ENCODE assay signal across 8 cellular contexts in genomic region chr1:183471748-183472487, GRCh38. TPM values are rescaled to one million over a fixed set of nuclear protein-coding genes. Genes with fewer than 3 reads are reported as not detected.
DNase-seq lines count a peak whose midpoint lies in the region; ATAC-seq and TF ChIP-seq lines count a peak whose summit lies in the region.

No MANE protein-coding gene starts in this region.

- 0 to 1% methylated on average over 40 to 42 of the region's 42 CpGs for WGBS in esophagus, 2 donors

- H3K27ac ChIP-seq in PC-9, result peak overlapping the region; percentile 94
- H3K27ac ChIP-seq in esophagus (ENCODE audit: low read depth in 2 of 2, low read length in 1 of 2), result peak overlapping the region; percentile 97 to 100

- no peaks in the 10 kb centered on the region for H3K9me2 ChIP-seq in PC-9 (ENCODE audit: insufficient read depth)

- H3K4me3 ChIP-seq in PC-9 (peak overlapping the region; percentile 82), esophagus (ENCODE audit: low read depth in 1 of 2, low read length in 2 of 2) (peak overlapping the region; percentile 76 to 99), mucosa of stomach (ENCODE audit: low read length) (peak overlapping the region; percentile 92)

- peak overlapping the region; percentile 84 for H2AFZ ChIP-seq in PC-9

- in situ Hi-C loops in KBM-7 (cut with MboI; ENCODE audit: low pct_unique_long_range_greater_than_20kb, low sequenced_read_pairs), result no loop called here

- no peak; the same call in 1 of the 2 replicates for TF ChIP-seq CTCF in PC-9 (conservative IDR thresholded peaks at IDR 0.05)

- H3K9ac ChIP-seq in mucosa of stomach (ENCODE audit: low read length), result peak overlapping the region; percentile 90

- POLR2A ChIA-PET in PC-9 (lab: Charles Lee; ENCODE audit: unreplicated experiment), result no interaction called here

- DNase-seq in DMS153 (lab: John Stamatoyannopoulos, UW), result peak; percentile 96
- DNase-seq in KBM-7, result peak; percentile 99
- peak; percentile 84 to 92 for DNase-seq in PC-9
- peak; percentile 97 for DNase-seq in activated T-cell treated with anti-CD3 and anti-CD28 coated beads, Interleukin-2, amount 50 U/mL, for 4 hours
- DNase-seq in stimulated activated CD8-positive, alpha-beta memory T cell treated with anti-CD3 and anti-CD28 coated beads, Interleukin-4, amount 100 ng/mL, for 48 hours, result peak; percentile 96

- intact Hi-C loops in PC-9 (cut with micrococcal nuclease; ENCODE audit: unreplicated experiment), result loop anchor here (1.0 to 5.0 kb wide), 12 partner anchors 18 to 505 kb away; partner anchors contain the start of genes ARPC5 and LAMC1

- H3K4me1 Mint-ChIP-seq in activated T-cell treated with anti-CD3 and anti-CD28 coated beads, Interleukin-2, amount 50 U/mL, for 4 hours (ENCODE audit: low read depth), result peaks cover 35% of the 10 kb centered on the region

- no TSS peak for BruUV-seq in PC-9 (replicated peaks; lab: Mats Ljungman, UMichigan)

- H3K4me1 ChIP-seq in PC-9 (replicated peaks; ENCODE audit: insufficient read depth) (peaks cover 59% of the 10 kb centered on the region), esophagus (ENCODE audit: control insufficient read depth in 2 of 2, insufficient read depth in 2 of 2, low read length in 1 of 2) (peaks cover 0 to 3% of the 10 kb centered on the region in 2 donors), mucosa of stomach (ENCODE audit: control insufficient read depth, insufficient read depth, low read length) (peaks cover 8% of the 10 kb centered on the region)

- no peaks in the 10 kb centered on the region for H3K9me3 ChIP-seq in PC-9 (ENCODE audit: insufficient read depth, low read depth)
- no peaks in the 10 kb centered on the region for H3K9me3 ChIP-seq in esophagus (ENCODE audit: control insufficient read depth in 2 of 2, insufficient read depth in 1 of 2, low read depth in 1 of 2, low read length in 1 of 2)
- H3K9me3 ChIP-seq in mucosa of stomach (ENCODE audit: control insufficient read depth, low read length), result no peaks in the 10 kb centered on the region

- peak overlapping the region; percentile 88 for H3K4me2 ChIP-seq in PC-9

- H3K27me3 Mint-ChIP-seq in activated T-cell treated with anti-CD3 and anti-CD28 coated beads, Interleukin-2, amount 50 U/mL, for 4 hours (ENCODE audit: low read depth), result no peaks in the 10 kb centered on the region

- no peaks in the 10 kb centered on the region for H3K9me3 Mint-ChIP-seq in activated T-cell treated with anti-CD3 and anti-CD28 coated beads, Interleukin-2, amount 50 U/mL, for 4 hours

- CTCF ChIA-PET in PC-9 (lab: Charles Lee), result interaction anchor here (0.6 kb wide), 1 partner anchor 53 kb away, joined by 4 read pairs; no protein-coding TSS in a partner anchor

- H4K20me1 ChIP-seq in PC-9 (ENCODE audit: insufficient read depth), result peaks cover 8% of the 10 kb centered on the region

- peaks cover 47% of the 10 kb centered on the region for H3F3A ChIP-seq in PC-9 (ENCODE audit: insufficient read depth, low read depth)

- peaks cover 7% of the 10 kb centered on the region for H3K36me3 Mint-ChIP-seq in activated T-cell treated with anti-CD3 and anti-CD28 coated beads, Interleukin-2, amount 50 U/mL, for 4 hours (ENCODE audit: insufficient read depth)

- H3K36me3 ChIP-seq in PC-9 (ENCODE audit: low read depth), result peaks cover 10% of the 10 kb centered on the region; the same call in 1 of the 2 replicates
- no peaks in the 10 kb centered on the region for H3K36me3 ChIP-seq in esophagus (ENCODE audit: control insufficient read depth in 2 of 2, insufficient read depth in 2 of 2, low read length in 1 of 2)
- H3K36me3 ChIP-seq in mucosa of stomach (ENCODE audit: control insufficient read depth, insufficient read depth, low read length), result no peaks in the 10 kb centered on the region

- H3K27me3 ChIP-seq in PC-9 (ENCODE audit: insufficient read depth, low read depth), result no peaks in the 10 kb centered on the region
- no peaks in the 10 kb centered on the region for H3K27me3 ChIP-seq in esophagus (ENCODE audit: control insufficient read depth in 1 of 2, insufficient read depth in 2 of 2, low read length in 2 of 2)
- H3K27me3 ChIP-seq in mucosa of stomach (ENCODE audit: control insufficient read depth, insufficient read depth, low read length), result no peaks in the 10 kb centered on the region

- peaks cover 46% of the 10 kb centered on the region for H3K79me2 ChIP-seq in PC-9 (ENCODE audit: low read depth)

- peak overlapping the region; percentile 89 for H3K4me3 Mint-ChIP-seq in activated T-cell treated with anti-CD3 and anti-CD28 coated beads, Interleukin-2, amount 50 U/mL, for 4 hours

- peak; percentile 52 for ATAC-seq in GM21717 (IDR thresholded peaks at IDR 0.05; ENCODE audit: unreplicated experiment)
- ATAC-seq in activated T-cell treated with anti-CD3 and anti-CD28 coated beads, Interleukin-2, amount 50 U/mL, for 4 hours, result peak; percentile 68 to 69

RNA-seq across cellular contexts. Expression of gene SMG7, which starts 0.4 kb away (rescaled TPM):
- 56.0 and 72.9 TPM in 2 replicates for total RNA-seq in PC-9 (2021)
- total RNA-seq in activated T-cell treated with anti-CD3 and anti-CD28 coated beads, Interleukin-2, amount 50 U/mL, for 4 hours, result 10 to 100 TPM; 69.0 to 74.3 (median 70.3) TPM
- polyA plus RNA-seq in esophagus, result 10 to 100 TPM; 13.2 to 14.3 TPM

RNA-seq across cellular contexts. Expression of gene NMNAT2, which starts 53.7 kb away (rescaled TPM):
- total RNA-seq in PC-9 (2021), result 22.5 and 29.2 TPM in 2 replicates
- not detected for total RNA-seq in activated T-cell treated with anti-CD3 and anti-CD28 coated beads, Interleukin-2, amount 50 U/mL, for 4 hours
- polyA plus RNA-seq in esophagus, result under 1 TPM; 0.06 to 0.12 TPM

Comparison
In these comparisons a context has a peak if more than half of its experiments do, and no peak if none do; other contexts are left out.
1. Peak in every context shown above with its lines: DNase-seq, ATAC-seq, H3K4me3 ChIP-seq and H3K27ac ChIP-seq.
2. RNA of gene NMNAT2, which starts 53.7 kb away (total RNA-seq): 22.5 to 29.2 TPM in PC-9; not detected in activated T-cell treated with anti-CD3 and anti-CD28 coated beads, Interleukin-2, amount 50 U/mL, for 4 hours; every median in the first group is over 10 times any median in the second.